ENCODE assay signal across 1 cellular context in genomic region chr9:120892748-120893584, GRCh38.
TF ChIP-seq lines count a peak whose summit lies in the region.

No MANE protein-coding gene starts in this region.

TF ChIP-seq in H1, 55 proteins besides CTCF, POLR2A, EP300 and RAD21:
- no peak for TF ChIP-seq GTF2F1 (IDR thresholded peaks at IDR 0.05; ENCODE audit: borderline replicate concordance, low read depth, low read length)
- TF ChIP-seq USF2 (IDR thresholded peaks at IDR 0.05; ENCODE audit: low read length) = no peak
- TF ChIP-seq RFX5 (IDR thresholded peaks at IDR 0.05; ENCODE audit: borderline replicate concordance, low read depth, low read length) = no peak
- no peak for TF ChIP-seq TCF12 (IDR thresholded peaks at IDR 0.05; ENCODE audit: low read depth, low read length)
- no peak for TF ChIP-seq POLR2AphosphoS5 (IDR thresholded peaks at IDR 0.05; ENCODE audit: low read depth, low read length)
